In the genomic region with DNA sequence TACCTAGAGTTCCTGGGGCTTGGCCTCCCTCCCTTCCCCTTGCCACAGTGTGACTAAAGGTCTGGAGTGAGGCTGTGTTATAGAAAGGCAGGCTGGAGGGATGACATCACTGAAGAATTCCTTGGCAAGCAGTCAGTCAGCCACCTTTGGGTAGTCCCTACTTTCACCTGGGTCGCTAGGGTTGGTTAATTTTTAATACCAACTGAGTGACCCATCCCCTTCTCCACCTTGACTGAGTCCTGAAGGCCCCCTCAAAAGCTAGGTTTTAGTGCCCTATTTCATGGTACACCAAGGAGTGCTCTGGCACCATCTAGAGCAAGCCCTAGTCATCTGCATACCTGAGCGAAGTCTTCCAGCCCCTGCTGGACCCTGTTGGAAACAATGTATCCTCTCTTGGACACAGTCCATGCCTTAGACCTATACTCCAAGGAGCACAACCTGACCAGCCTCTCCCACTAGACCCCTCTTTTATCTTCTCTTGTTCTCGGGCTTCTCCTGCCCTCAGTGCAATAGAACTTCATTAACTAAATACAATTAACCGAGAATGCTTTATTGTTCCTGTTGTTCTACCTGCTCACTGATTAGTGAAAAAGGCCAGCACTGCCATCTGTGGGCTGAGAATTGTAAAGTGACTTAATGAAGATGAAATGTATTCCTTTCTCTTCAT, we compare ENCODE assay signal across 10 cellular contexts. TPM values are rescaled to one million over a fixed set of nuclear protein-coding genes. Genes with fewer than 3 reads are reported as not detected.
DNase-seq lines count a peak whose midpoint lies in the region; ATAC-seq, FAIRE-seq and TF ChIP-seq lines count a peak whose summit lies in the region.
"Had no signal": no experiment of that assay in that cellular context is flagged by ENCODE, and none has a peak within 500 bp of the region (broad histone marks: within the 10 kb centered on the region; RNA-seq: fewer than 3 reads in every experiment).

No MANE protein-coding gene starts in this region.

- H3K36me3 ChIP-seq in H1 (ENCODE audit: control insufficient read depth in 2 of 4, insufficient read depth in 4 of 4, low read length in 3 of 4) (no peaks in the 10 kb centered on the region), neuronal stem cell (replicated peaks in 1 of 2; ENCODE audit: control insufficient read depth in 2 of 2, insufficient read depth in 2 of 2, low read length in 2 of 2) (peaks cover 2 to 43% of the 10 kb centered on the region in 2 donors), MG63 (no peaks in the 10 kb centered on the region)

- H3K9ac ChIP-seq in H1 (replicated peaks in 1 of 4; ENCODE audit: extremely low read depth in 1 of 4, low read depth in 3 of 4, low read length in 3 of 4) (no peak overlapping the region), neuronal stem cell (ENCODE audit: low read depth, low read length, poor library complexity) (no peak overlapping the region)

- H3K4me2 ChIP-seq in H1 (ENCODE audit: insufficient read depth in 1 of 2, low read depth in 2 of 2, low read length in 2 of 2) (no peak overlapping the region), neuronal stem cell (ENCODE audit: insufficient read depth, low read length, poor library complexity, severe bottlenecking) (no peak overlapping the region)

- no peak for TF ChIP-seq POLR2A in H1 (IDR thresholded peaks at IDR 0.05; ENCODE audit: control extremely low read depth in 1 of 2, low read depth in 2 of 2, low read length in 2 of 2)

- H2BK12ac ChIP-seq in H1 (ENCODE audit: low read depth, low read length) (no peak overlapping the region), neuronal stem cell (ENCODE audit: low read length) (no peak overlapping the region)

- no peak overlapping the region for H2BK20ac ChIP-seq in H1 (ENCODE audit: low read length)

- DNase-seq in GM10248 (ENCODE audit: extremely low spot score) (no peak), NCI-H2196 (lab: John Stamatoyannopoulos, UW; ENCODE audit: unreplicated experiment) (peak; percentile 31), H1 (ENCODE audit: low read depth in 1 of 2, low spot score in 2 of 2) (no peak), neuronal stem cell (ENCODE audit: low spot score) (no peak), MG63 (no peak), posterior vena cava (ENCODE audit: low spot score) (no peak)
- DNase-seq: activated CD4-positive, alpha-beta T cell treated with anti-CD3 and anti-CD28 coated beads for 48 hours had no signal

- H3K79me2 ChIP-seq in H1 (ENCODE audit: control insufficient read depth in 1 of 2, insufficient read depth in 2 of 2, low read length in 2 of 2): no peaks in the 10 kb centered on the region

- H3K27me3 ChIP-seq in H1 (replicated peaks in 1 of 4; ENCODE audit: control insufficient read depth in 3 of 4, extremely low read depth in 1 of 4, insufficient read depth in 3 of 4, low read length in 3 of 4) (no peaks in the 10 kb centered on the region), neuronal stem cell (ENCODE audit: control insufficient read depth in 3 of 3, insufficient read depth in 3 of 3, low read depth in 1 of 3, low read length in 3 of 3) (no peaks in the 10 kb centered on the region), MG63 (no peaks in the 10 kb centered on the region)

- H3K56ac ChIP-seq in H1 (replicated peaks; ENCODE audit: insufficient read length, low read depth, low read length): no peak overlapping the region

- no peak for FAIRE-seq in H1 (lab: Jason Lieb, UNC)

- H2BK5ac ChIP-seq in H1 (ENCODE audit: low read depth, low read length) (no peak overlapping the region), neuronal stem cell (ENCODE audit: low read length) (no peak overlapping the region)

- 83% methylated on average over 4 of the region's 4 CpGs; no CpG with 5 or more reads in 1 of the 2 experiments for WGBS in H1 (ENCODE audit: extremely low coverage in 1 of 2, insufficient coverage in 1 of 2, insufficient read length in 1 of 2, insufficient replicate concordance in 2 of 2, low coverage in 1 of 2, low lambda C conversion rate in 2 of 2, missing lambda C conversion rate in 1 of 2), 2 experiments
- no CpG with 5 or more reads among the region's 4 CpGs for whole genome bisulfite sequencing in neuronal stem cell (ENCODE audit: extremely low coverage in 2 of 2, insufficient read length in 2 of 2, insufficient replicate concordance in 1 of 2), 2 donors

- H2BK120ac ChIP-seq in H1 (replicated peaks; ENCODE audit: low read depth, low read length) (no peak overlapping the region), neuronal stem cell (ENCODE audit: low read depth, low read length) (no peak overlapping the region)

- no peaks in the 10 kb centered on the region for H4K20me1 ChIP-seq in H1 (replicated peaks in 1 of 2; ENCODE audit: control insufficient read depth in 1 of 2, insufficient read depth in 2 of 2, low read length in 2 of 2)

- no peak overlapping the region for H2BK15ac ChIP-seq in H1 (ENCODE audit: low read length)
- no peak overlapping the region for H2BK15ac ChIP-seq in neuronal stem cell (ENCODE audit: low read length)

- H3K4ac ChIP-seq in H1 (replicated peaks; ENCODE audit: insufficient read length, low read depth, low read length) (no peak overlapping the region), neuronal stem cell (ENCODE audit: low read length) (no peak overlapping the region)

- H4K5ac ChIP-seq in H1 (ENCODE audit: insufficient read length, low read depth, low read length): no peak overlapping the region

- H3K79me1 ChIP-seq in H1 (ENCODE audit: low read depth, low read length): no peaks in the 10 kb centered on the region
- H3K79me1 ChIP-seq in neuronal stem cell (ENCODE audit: low read depth, low read length): no peaks in the 10 kb centered on the region

- H4K8ac ChIP-seq in H1 (ENCODE audit: extremely low read depth, insufficient read depth, low read length) (no peak overlapping the region), neuronal stem cell (ENCODE audit: low read depth, low read length) (no peak overlapping the region)

- H3K23me2 ChIP-seq in H1 (ENCODE audit: low read depth, low read length): no peaks in the 10 kb centered on the region

- intact Hi-C loops in posterior vena cava (cut with DNase I): no loop called here

- POLR2A ChIA-PET in GM10248 (lab: Yijun Ruan, JAX) (no interaction called here), H1 (lab: Charles Lee; ENCODE audit: partially characterized antibody) (no interaction called here)

- H4K91ac ChIP-seq in H1 (replicated peaks; ENCODE audit: insufficient read length, low read length): no peak overlapping the region
- no peak overlapping the region for H4K91ac ChIP-seq in neuronal stem cell (ENCODE audit: low read depth, low read length, poor library complexity)

- H3K27ac ChIP-seq in H1 (ENCODE audit: low read depth, low read length): no peak overlapping the region
- H3K27ac ChIP-seq in neuronal stem cell (replicated peaks; ENCODE audit: low read length): no peak overlapping the region
- H3K27ac ChIP-seq: thoracic aorta had no signal

- CTCF ChIA-PET in GM10248 (lab: Yijun Ruan, JAX): interaction anchor here (1.4 kb wide), 1 partner anchor 20 kb away, joined by 3 read pairs; no protein-coding TSS in a partner anchor
- CTCF ChIA-PET in H1 (lab: Charles Lee; ENCODE audit: partially characterized antibody): interaction anchor here (0.6 to 2.9 kb wide), 17 partner anchors 9 to 1925 kb away, joined by 3 to 12 read pairs (median 4); a partner anchor contains a TSS

- H3K14ac ChIP-seq in H1 (ENCODE audit: insufficient read length) (no peak overlapping the region), neuronal stem cell (ENCODE audit: low read length) (no peak overlapping the region)

- TF ChIP-seq RAD21 in H1 (IDR thresholded peaks at IDR 0.05 in 1 of 2, conservative IDR thresholded peaks at IDR 0.05 in 1 of 2; ENCODE audit: low read depth in 2 of 2, low read length in 2 of 2): peak; percentile 53 to 71

- TF ChIP-seq CTCF in GM10248 (IDR thresholded peaks at IDR 0.05; ENCODE audit: control extremely low read depth, extremely low read depth, low read depth, missing control alignments): peak; percentile 12
- TF ChIP-seq CTCF in H1 (IDR thresholded peaks at IDR 0.05; ENCODE audit: control extremely low read depth in 1 of 3, insufficient read depth in 1 of 3, low read depth in 1 of 3, low read length in 3 of 3): peak; percentile 40 to 95 (median 61)

- H3K4me3 ChIP-seq in H1 (ENCODE audit: extremely low read depth in 1 of 4, insufficient read depth in 2 of 4, low read depth in 3 of 4, low read length in 4 of 4) (no peak overlapping the region), neuronal stem cell (ENCODE audit: low read length in 2 of 2) (no peak overlapping the region), MG63 (no peak overlapping the region)
- H3K4me3 ChIP-seq: thoracic aorta had no signal

- ATAC-seq in HG03342 (IDR thresholded peaks at IDR 0.05; ENCODE audit: unreplicated experiment): no peak
- ATAC-seq in GM18907 (IDR thresholded peaks at IDR 0.05; ENCODE audit: unreplicated experiment): no peak

- no peak overlapping the region for H3K23ac ChIP-seq in H1 (ENCODE audit: insufficient read length)
- H3K23ac ChIP-seq in neuronal stem cell (ENCODE audit: low read depth, low read length, poor library complexity): no peak overlapping the region

- H3K4me1 ChIP-seq in H1 (replicated peaks in 1 of 4; ENCODE audit: control insufficient read depth in 3 of 4, insufficient read depth in 4 of 4, low read length in 3 of 4) (no peaks in the 10 kb centered on the region), neuronal stem cell (ENCODE audit: control insufficient read depth in 2 of 2, insufficient read depth in 1 of 2, low read depth in 1 of 2, low read length in 2 of 2) (peaks cover 0 to 2% of the 10 kb centered on the region in 2 donors)

- no peak for TF ChIP-seq EP300 in H1 (IDR thresholded peaks at IDR 0.05; ENCODE audit: borderline replicate concordance in 1 of 2, low read depth in 2 of 2, low read length in 2 of 2)

- no peaks in the 10 kb centered on the region for H3K9me3 ChIP-seq in H1 (ENCODE audit: insufficient read depth in 2 of 2, low read depth in 1 of 2, low read length in 1 of 2)
- peaks cover 2 to 8% of the 10 kb centered on the region in 2 donors for H3K9me3 ChIP-seq in neuronal stem cell (replicated peaks in 1 of 2; ENCODE audit: control insufficient read depth in 2 of 2, insufficient read depth in 1 of 2, low read depth in 1 of 2, low read length in 2 of 2)
- H3K9me3 ChIP-seq in MG63: no peaks in the 10 kb centered on the region
- H3K9me3 ChIP-seq: thoracic aorta had no signal

- no peak overlapping the region for H3K18ac ChIP-seq in H1 (ENCODE audit: extremely low read depth, low read length)
- peak overlapping the region; percentile 35 for H3K18ac ChIP-seq in neuronal stem cell (ENCODE audit: low read length)

- H2AK5ac ChIP-seq in H1 (ENCODE audit: low read depth, low read length) (no peak overlapping the region), neuronal stem cell (ENCODE audit: low read depth, low read length) (no peak overlapping the region)

- H2AFZ ChIP-seq in H1 (ENCODE audit: low read length) (0 out of 2 replicates have a peak overlapping the region, but pooled peaks have one; percentile 23), neuronal stem cell (ENCODE audit: low read length) (no peak overlapping the region)

RNA-seq across cellular contexts. Expression of a gene that starts 44.6 kb away (rescaled TPM):
- total RNA-seq in H1 (2021; fragmentation: NEBNext Ultra II Directional; extraction: Animal tissue kit (Norgen Biotek cat#: 25700)): 0.90 and 1.3 TPM in 2 replicates
- polyA plus RNA-seq in H1 (2011; rRNA removed): 0.20 and 0.24 TPM in 2 replicates
- 0.54 TPM for polyA plus RNA-seq in H1 (2011; cell fraction: cytosol; rRNA removed)
- polyA plus RNA-seq in H1 (2011; cell fraction: nucleus; rRNA removed): 0.68 TPM
- 0.37 to 1.2 TPM (median 0.51 TPM) in 4 replicates for polyA plus RNA-seq in H1 (2012, experiment 1 of 2)
- polyA plus RNA-seq in H1 (2012, experiment 2 of 2): 0.17 TPM
- 0.71 TPM for polyA plus RNA-seq in H1 (2013, experiment 1 of 2)
- polyA plus RNA-seq in H1 (2013, experiment 2 of 2): 0.74 TPM
- 0.78 and 2.4 TPM in 2 replicates for polyA minus RNA-seq in H1 (2011; rRNA and poly(A)+ RNA removed)
- 2.9 TPM for polyA minus RNA-seq in H1 (2011; cell fraction: cytosol; rRNA and poly(A)+ RNA removed)
- polyA minus RNA-seq in H1 (2011; cell fraction: nucleus; rRNA and poly(A)+ RNA removed): 3.8 TPM
- 5.9 TPM for polyA plus RNA-seq in neuronal stem cell (2013, experiment 1 of 2)
- polyA plus RNA-seq in neuronal stem cell (2013, experiment 2 of 2): 5.0 TPM
- 14.3 and 15.2 TPM in 2 replicates for total RNA-seq in MG63 (2014; rRNA removed; shearing (Covaris generic); ENCODE audit: low replicate concordance)
- 10 to 100 TPM; 49.2 to 68.0 TPM for total RNA-seq in posterior vena cava
